In genomic region chr5:142717582-142718215, GRCh38 we compare ENCODE assay signal across 8 cellular contexts. TPM values are rescaled to one million over a fixed set of nuclear protein-coding genes. Genes with fewer than 3 reads are reported as not detected.
DNase-seq lines count a peak whose midpoint lies in the region; ATAC-seq and TF ChIP-seq lines count a peak whose summit lies in the region.

No MANE protein-coding gene starts in this region.

- H3K27ac Mint-ChIP-seq in natural killer cell (no peak overlapping the region), immature natural killer cell (peak overlapping the region in 1 of 6 donors; percentile 10)
- H3K27ac Mint-ChIP-seq in natural killer cell treated with Interleukin-12 subunit alpha and Interleukin-12 subunit beta and Interleukin-15 and Interleukin-18, amount 100 ng/mL, for 72 hours: no peak overlapping the region

- TF ChIP-seq POLR2A in tibial nerve (IDR thresholded peaks at IDR 0.05): no peak

- H3K9me3 Mint-ChIP-seq in natural killer cell (no peaks in the 10 kb centered on the region), immature natural killer cell (no peaks in the 10 kb centered on the region)
- no peaks in the 10 kb centered on the region for H3K9me3 Mint-ChIP-seq in natural killer cell treated with Interleukin-12 subunit alpha and Interleukin-12 subunit beta and Interleukin-15 and Interleukin-18, amount 100 ng/mL, for 72 hours

- TF ChIP-seq CTCF in natural killer cell (IDR thresholded peaks at IDR 0.05): peak; percentile 43
- peak; percentile 54 to 92 (median 73) for TF ChIP-seq CTCF in tibial nerve (IDR thresholded peaks at IDR 0.05)

- no peaks in the 10 kb centered on the region for H3K27me3 ChIP-seq in tibial nerve

- H3K27me3 Mint-ChIP-seq in natural killer cell (ENCODE audit: low read depth in 2 of 2): peaks cover 2 to 7% of the 10 kb centered on the region in 2 donors
- no peaks in the 10 kb centered on the region for H3K27me3 Mint-ChIP-seq in natural killer cell treated with Interleukin-12 subunit alpha and Interleukin-12 subunit beta and Interleukin-15 and Interleukin-18, amount 100 ng/mL, for 72 hours
- H3K27me3 Mint-ChIP-seq in immature natural killer cell (ENCODE audit: low read depth in 3 of 3): peaks cover 2 to 7% (median 2%) of the 10 kb centered on the region in 3 donors

- peak overlapping the region in 3 of 4 donors; percentile 31 to 87 (median 50) for H3K27ac ChIP-seq in tibial nerve

- peak; percentile 24 for DNase-seq in natural killer cell
- DNase-seq in natural killer cell treated with Interleukin-12 subunit alpha and Interleukin-12 subunit beta and Interleukin-15 and Interleukin-18, amount 100 ng/mL, for 72 hours (ENCODE audit: low spot score): no peak
- DNase-seq in NCI-H1694 (lab: John Stamatoyannopoulos, UW): peak; percentile 11
- peak; percentile 74 for DNase-seq in astrocyte of the hippocampus (ENCODE audit: low read depth, low spot score)
- peak; percentile 35 to 52 (median 36) for DNase-seq in immature natural killer cell
- DNase-seq in tibial nerve (ENCODE audit: low spot score in 2 of 2): peak in 1 of 2 donors; percentile 51
- no peak for DNase-seq in middle frontal gyrus (ENCODE audit: extremely low spot score, low spot score)

- no peak overlapping the region for H3K4me3 Mint-ChIP-seq in natural killer cell
- H3K4me3 Mint-ChIP-seq in natural killer cell treated with Interleukin-12 subunit alpha and Interleukin-12 subunit beta and Interleukin-15 and Interleukin-18, amount 100 ng/mL, for 72 hours: no peak overlapping the region
- H3K4me3 Mint-ChIP-seq in immature natural killer cell: no peak overlapping the region

- H3K4me1 Mint-ChIP-seq in natural killer cell (peaks cover 24% of the 10 kb centered on the region in 2 donors), immature natural killer cell (peaks cover 20 to 30% of the 10 kb centered on the region in 2 donors)
- peaks cover 20 to 22% of the 10 kb centered on the region in 2 donors for H3K4me1 Mint-ChIP-seq in natural killer cell treated with Interleukin-12 subunit alpha and Interleukin-12 subunit beta and Interleukin-15 and Interleukin-18, amount 100 ng/mL, for 72 hours (ENCODE audit: low read depth in 2 of 2)

- peaks cover 0 to 36% (median 4%) of the 10 kb centered on the region in 4 donors for H3K4me1 ChIP-seq in tibial nerve

- no peaks in the 10 kb centered on the region for H3K36me3 ChIP-seq in tibial nerve

- 60 to 62% methylated on average over 9 to 11 of the region's 11 CpGs for WGBS in tibial nerve, 2 donors

- H3K4me3 ChIP-seq in tibial nerve: no peak overlapping the region

- peak; percentile 51 to 58 (median 52) for ATAC-seq in natural killer cell
- no peak for ATAC-seq in natural killer cell treated with Interleukin-12 subunit alpha and Interleukin-12 subunit beta and Interleukin-15 and Interleukin-18, amount 100 ng/mL, for 72 hours
- no peak for ATAC-seq in HG03354 (IDR thresholded peaks at IDR 0.05; ENCODE audit: poor library complexity, severe bottlenecking, unreplicated experiment)

- H3K36me3 Mint-ChIP-seq in natural killer cell (no peaks in the 10 kb centered on the region), immature natural killer cell (no peaks in the 10 kb centered on the region)
- no peaks in the 10 kb centered on the region for H3K36me3 Mint-ChIP-seq in natural killer cell treated with Interleukin-12 subunit alpha and Interleukin-12 subunit beta and Interleukin-15 and Interleukin-18, amount 100 ng/mL, for 72 hours

- intact Hi-C loops in natural killer cell (cut with micrococcal nuclease): loop anchor here (1.0 to 10.0 kb wide), 4 partner anchors 150 to 1107 kb away; no protein-coding TSS in a partner anchor

- no peak for TF ChIP-seq EP300 in tibial nerve (IDR thresholded peaks at IDR 0.05)

- no peaks in the 10 kb centered on the region for H3K9me3 ChIP-seq in tibial nerve

RNA-seq across cellular contexts. Expression of gene FGF1, which starts 31.8 kb away (rescaled TPM):
- total RNA-seq in natural killer cell: not detected
- not detected for total RNA-seq in natural killer cell treated with Interleukin-12 subunit alpha and Interleukin-12 subunit beta and Interleukin-15 and Interleukin-18, amount 100 ng/mL, for 72 hours
- polyA plus RNA-seq in immature natural killer cell: not detected
- 100 to 1,000 TPM in 3 of 4 donors, 10 to 100 TPM in 1; 38.1 to 131 (median 115) TPM for total RNA-seq in tibial nerve

RNA-seq across cellular contexts. Expression of gene ARHGAP26, which starts 52.5 kb away (rescaled TPM):
- total RNA-seq in natural killer cell: 100 to 1,000 TPM; 153 to 159 (median 158) TPM
- 100 to 1,000 TPM; 109 to 110 TPM for total RNA-seq in natural killer cell treated with Interleukin-12 subunit alpha and Interleukin-12 subunit beta and Interleukin-15 and Interleukin-18, amount 100 ng/mL, for 72 hours
- 10 to 100 TPM; 14.5 to 43.7 (median 17.6) TPM for polyA plus RNA-seq in immature natural killer cell
- 10 to 100 TPM; 33.7 to 77.8 (median 57.8) TPM for total RNA-seq in tibial nerve

Comparison
In these comparisons a context has a peak if more than half of its experiments do, and no peak if none do; other contexts are left out.
1. ATAC-seq: peak in natural killer cell (3 of 3); none in natural killer cell treated with Interleukin-12 subunit alpha and Interleukin-12 subunit beta and Interleukin-15 and Interleukin-18, amount 100 ng/mL, for 72 hours (0 of 2) and HG03354 (single experiment).
2. DNase-seq: peak in natural killer cell (single experiment), NCI-H1694 (single experiment), astrocyte of the hippocampus (single experiment) and immature natural killer cell (3 of 3); none in natural killer cell treated with Interleukin-12 subunit alpha and Interleukin-12 subunit beta and Interleukin-15 and Interleukin-18, amount 100 ng/mL, for 72 hours (single experiment) and middle frontal gyrus (single experiment).
3. RNA of gene FGF1, which starts 31.8 kb away (total RNA-seq): 38.1 to 131 TPM in tibial nerve; not detected in natural killer cell and not detected in natural killer cell treated with Interleukin-12 subunit alpha and Interleukin-12 subunit beta and Interleukin-15 and Interleukin-18, amount 100 ng/mL, for 72 hours; every median in the first group is over 10 times any median in the second.